In the genomic region with DNA sequence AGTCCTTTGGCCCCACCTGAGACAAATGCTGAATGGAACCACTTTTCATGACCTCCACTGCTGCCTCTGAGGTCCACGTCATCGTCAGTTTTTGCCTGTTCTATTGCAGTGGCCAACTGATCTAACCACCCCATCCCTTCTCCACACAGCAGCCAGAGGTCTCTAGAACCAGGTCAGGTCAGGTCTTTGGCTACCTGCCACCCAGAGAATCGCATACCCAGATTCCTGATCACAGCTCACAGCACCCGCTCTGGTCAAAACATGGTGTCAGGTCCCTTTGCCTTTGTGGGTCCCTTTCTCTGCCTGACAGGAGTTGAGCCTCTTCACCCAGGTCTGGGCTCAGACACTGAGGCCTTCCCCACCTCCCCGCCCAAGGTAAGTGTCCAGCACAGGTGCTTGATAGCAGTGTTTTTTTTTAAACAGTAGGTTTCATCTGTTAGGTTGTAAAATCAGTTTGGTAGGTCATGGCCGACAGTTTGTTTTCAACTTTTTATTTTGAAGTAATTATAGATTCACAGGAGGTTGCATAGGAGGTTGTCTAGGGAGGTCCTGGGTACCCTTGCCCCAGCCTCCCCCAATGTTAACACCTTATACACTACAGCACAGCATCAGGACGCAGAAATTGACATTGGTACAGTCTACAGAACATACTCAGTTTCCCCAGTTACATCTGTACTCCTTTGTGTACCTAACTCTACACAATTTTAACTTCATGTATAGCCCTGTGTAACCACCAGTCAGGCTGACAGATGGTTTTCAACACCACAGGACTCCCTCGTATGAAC, we compare ENCODE assay signal across 16 cellular contexts. TPM values are rescaled to one million over a fixed set of nuclear protein-coding genes. Genes with fewer than 3 reads are reported as not detected.
DNase-seq lines count a peak whose midpoint lies in the region; ATAC-seq, FAIRE-seq and TF ChIP-seq lines count a peak whose summit lies in the region.
"Had no signal": no experiment of that assay in that cellular context is flagged by ENCODE, and none has a peak within 500 bp of the region (broad histone marks: within the 10 kb centered on the region; RNA-seq: fewer than 3 reads in every experiment).

No MANE protein-coding gene starts in this region.

- H3K27me3 ChIP-seq in GM12878 (replicated peaks in 1 of 2; ENCODE audit: control insufficient read depth in 2 of 2, insufficient read depth in 2 of 2, low read length in 1 of 2): no peaks in the 10 kb centered on the region
- H3K27me3 ChIP-seq in gastrocnemius medialis: no peaks in the 10 kb centered on the region
- H3K27me3 ChIP-seq: cardiac muscle cell, esophagus squamous epithelium had no signal

- H2AFZ ChIP-seq in GM12878 (ENCODE audit: control insufficient read depth, low read depth, low read length): no peak overlapping the region

- H3K9me3 Mint-ChIP-seq in activated naive CD4-positive, alpha-beta T cell treated with anti-CD3 and anti-CD28 coated beads, Interleukin-2, amount 10 ng/mL, durations not matched to agents 7 days and 5 days: no peaks in the 10 kb centered on the region
- H3K9me3 Mint-ChIP-seq in Calu3 (ENCODE audit: low read depth, unreplicated experiment): no peaks in the 10 kb centered on the region
- H3K9me3 Mint-ChIP-seq: T-cell had no signal

- RAD21 ChIA-PET in GM12878 (lab: Charles Lee; ENCODE audit: unreplicated experiment): no interaction called here

- ATAC-seq in GM12878 (no peak), gastrocnemius medialis (peak; percentile 68 to 70), HG03354 (IDR thresholded peaks at IDR 0.05; ENCODE audit: poor library complexity, severe bottlenecking, unreplicated experiment) (no peak)
- ATAC-seq: T-cell had no signal

- no peak for TF ChIP-seq CTCF in GM12878 (IDR thresholded peaks at IDR 0.05 in 2 of 3, conservative IDR thresholded peaks at IDR 0.05 in 1 of 3; ENCODE audit: control insufficient read depth in 2 of 3, extremely low read depth in 1 of 3, insufficient read depth in 1 of 3, low read depth in 3 of 3, low read length in 3 of 3)
- TF ChIP-seq CTCF in gastrocnemius medialis (IDR thresholded peaks at IDR 0.05 in 4 of 5, conservative IDR thresholded peaks at IDR 0.05 in 1 of 5): no peak
- no peak for TF ChIP-seq CTCF in Calu3 (IDR thresholded peaks at IDR 0.05; ENCODE audit: unreplicated experiment)

- no peak overlapping the region for H3K27ac ChIP-seq in GM12878 (ENCODE audit: control insufficient read depth, insufficient read depth)
- H3K27ac ChIP-seq in gastrocnemius medialis: peak overlapping the region; percentile 91 to 100 (median 96)
- H3K27ac ChIP-seq: cardiac muscle cell, esophagus squamous epithelium, VCaP had no signal

- SMC1A ChIA-PET in GM12878 (lab: Charles Lee; ENCODE audit: uncharacterized antibody, unreplicated experiment): no interaction called here

- no peak for FAIRE-seq in GM12878 (lab: Jason Lieb, UNC)
- FAIRE-seq: GM12892 had no signal

- BruUV-seq in GM12878 (replicated peaks; lab: Mats Ljungman, UMichigan): no TSS peak
- BruUV-seq in Calu3 (replicated peaks; lab: Mats Ljungman, UMichigan): no TSS peak

- H3K79me2 ChIP-seq in GM12878 (ENCODE audit: control insufficient read depth, insufficient read depth, low read length): peaks cover 8% of the 10 kb centered on the region

- no peaks in the 10 kb centered on the region for H3K27me3 Mint-ChIP-seq in activated naive CD4-positive, alpha-beta T cell treated with anti-CD3 and anti-CD28 coated beads, Interleukin-2, amount 10 ng/mL, durations not matched to agents 7 days and 5 days
- H3K27me3 Mint-ChIP-seq in Calu3 (ENCODE audit: unreplicated experiment): no peaks in the 10 kb centered on the region
- H3K27me3 Mint-ChIP-seq: T-cell had no signal

- TF ChIP-seq EP300 in GM12878 (IDR thresholded peaks at IDR 0.05; ENCODE audit: borderline replicate concordance in 1 of 2, control insufficient read depth in 1 of 2, low read depth in 2 of 2, low read length in 2 of 2): no peak

- no peak overlapping the region for H3K4me3 ChIP-seq in GM12878
- peak overlapping the region in 2 of 4 donors; percentile 3 to 17 for H3K4me3 ChIP-seq in gastrocnemius medialis
- H3K4me3 ChIP-seq: cardiac muscle cell, esophagus squamous epithelium had no signal

- H3K36me3 ChIP-seq in GM12878 (ENCODE audit: control insufficient read depth in 2 of 2, insufficient read depth in 2 of 2, low read length in 1 of 2) (peaks cover 4 to 14% of the 10 kb centered on the region in 2 experiments; a peak in 3 of 4 replicates), gastrocnemius medialis (peaks cover 0 to 27% of the 10 kb centered on the region in 2 donors)

- no peak; the same call in 1 of the 2 replicates for TF ChIP-seq POLR2A in GM12878 (IDR thresholded peaks at IDR 0.05; ENCODE audit: low read depth, low read length)
- peak in 1 of 2 donors; percentile 54 for TF ChIP-seq POLR2A in gastrocnemius medialis (IDR thresholded peaks at IDR 0.05)

- H3K9me3 ChIP-seq in GM12878 (replicated peaks; ENCODE audit: control insufficient read depth, insufficient read depth, low read length): no peaks in the 10 kb centered on the region
- no peaks in the 10 kb centered on the region for H3K9me3 ChIP-seq in gastrocnemius medialis
- H3K9me3 ChIP-seq: esophagus squamous epithelium had no signal

- intact Hi-C loops in GM12878 (cut with micrococcal nuclease; ENCODE audit: unreplicated experiment) (no loop called here), gastrocnemius medialis (cut with DNase I; ENCODE audit: low total_unique reads) (no loop called here), Calu3 (cut with micrococcal nuclease; ENCODE audit: unreplicated experiment) (no loop called here)

- no peak for TF ChIP-seq RAD21 in GM12878 (IDR thresholded peaks at IDR 0.05; ENCODE audit: insufficient read depth, low read depth, low read length)

- POLR2A ChIA-PET in GM12878 (lab: Charles Lee): no interaction called here

- H3K4me3 Mint-ChIP-seq in activated naive CD4-positive, alpha-beta T cell treated with anti-CD3 and anti-CD28 coated beads, Interleukin-2, amount 10 ng/mL, durations not matched to agents 7 days and 5 days: no peak overlapping the region
- H3K4me3 Mint-ChIP-seq in Calu3 (ENCODE audit: low read depth, unreplicated experiment): no peak overlapping the region
- H3K4me3 Mint-ChIP-seq: T-cell had no signal

- H3K36me3 Mint-ChIP-seq in activated naive CD4-positive, alpha-beta T cell treated with anti-CD3 and anti-CD28 coated beads, Interleukin-2, amount 10 ng/mL, durations not matched to agents 7 days and 5 days: peaks cover 41% of the 10 kb centered on the region
- peaks cover 10% of the 10 kb centered on the region for H3K36me3 Mint-ChIP-seq in Calu3 (ENCODE audit: insufficient read depth, unreplicated experiment)

- no peak overlapping the region for H3K9ac ChIP-seq in GM12878 (ENCODE audit: control insufficient read depth, insufficient read depth, low read length)

- DNase-seq in activated naive CD4-positive, alpha-beta T cell treated with anti-CD3 and anti-CD28 coated beads, Interleukin-2, amount 10 ng/mL, durations not matched to agents 7 days and 5 days: no peak
- no peak for DNase-seq in activated naive CD4-positive, alpha-beta T cell (lab: John Stamatoyannopoulos, UW)
- DNase-seq in GM12878 (ENCODE audit: low read depth, low spot score) (no peak), gastrocnemius medialis (peak; percentile 79 to 89), Calu3 (no peak)
- DNase-seq: esophagus squamous epithelium, IMR-90, NCI-H2029, NCI-H510A, retina, T-cell had no signal

- H3K4me1 Mint-ChIP-seq in activated naive CD4-positive, alpha-beta T cell treated with anti-CD3 and anti-CD28 coated beads, Interleukin-2, amount 10 ng/mL, durations not matched to agents 7 days and 5 days: peaks cover 21% of the 10 kb centered on the region
- H3K4me1 Mint-ChIP-seq in Calu3 (ENCODE audit: low read depth, unreplicated experiment): no peaks in the 10 kb centered on the region

- in situ Hi-C loops in GM12878 (cut with MboI): loop anchor here (25.0 kb wide), 1 partner anchor 1803 kb away; the partner anchor contains the start of genes ATP6V1E1 and BCL2L13
- in situ Hi-C loops in gastrocnemius medialis (cut with MboI; ENCODE audit: low sequenced_read_pairs in 4 of 4): loop anchor here in 2 of 4 donors (10.0 kb wide), 2 partner anchors 146 to 156 kb away; partner anchors contain the start of gene CLTCL1 (in 1 of the 2)

- 95% methylated on average over 8 of the region's 8 CpGs for WGBS in GM12878 (ENCODE audit: insufficient coverage, insufficient replicate concordance, low lambda C conversion rate, missing lambda C conversion rate)

- H4K20me1 ChIP-seq in GM12878 (ENCODE audit: control insufficient read depth, insufficient read depth): no peaks in the 10 kb centered on the region

- H3K4me2 ChIP-seq in GM12878 (ENCODE audit: control insufficient read depth, insufficient read depth): no peak overlapping the region

- H3K4me1 ChIP-seq in GM12878 (ENCODE audit: control insufficient read depth, insufficient read depth, low read length) (no peaks in the 10 kb centered on the region), gastrocnemius medialis (peaks cover 66 to 79% of the 10 kb centered on the region in 2 donors)

- CTCF ChIA-PET in activated naive CD4-positive, alpha-beta T cell treated with anti-CD3 and anti-CD28 coated beads, Interleukin-2, amount 10 ng/mL, durations not matched to agents 7 days and 5 days (lab: Charles Lee): no interaction called here
- CTCF ChIA-PET in GM12878 (lab: Yijun Ruan, JAX): no interaction called here
- CTCF ChIA-PET in Calu3 (lab: Charles Lee): no interaction called here

- peak overlapping the region; percentile 68 for H3K27ac Mint-ChIP-seq in activated naive CD4-positive, alpha-beta T cell treated with anti-CD3 and anti-CD28 coated beads, Interleukin-2, amount 10 ng/mL, durations not matched to agents 7 days and 5 days
- H3K27ac Mint-ChIP-seq in Calu3 (ENCODE audit: unreplicated experiment): no peak overlapping the region

RNA-seq across cellular contexts. Expression of gene C22orf39, which starts 6.9 kb away (rescaled TPM):
- 26.8 and 32.5 TPM in 2 replicates for total RNA-seq in GM12878 (2013; cell fraction: nucleolus; rRNA removed)
- total RNA-seq in GM12878 (2014; rRNA removed) (30.1 and 31.6 TPM in 2 replicates), GM12878 (2014; rRNA removed; fragmentation: Illumina TruSeq; extraction: Trizol) (17.3 TPM in 2 replicates), GM12878 (2021) (21.4 and 21.6 TPM in 2 replicates), gastrocnemius medialis (100 to 1,000 TPM; 157 to 182 (median 178) TPM), Calu3 (2022) (15.7 and 17.7 TPM in 2 replicates)
- 13.3 TPM for polyA plus RNA-seq in GM12878 (2011; ENCODE audit: low read depth)
- polyA plus RNA-seq in GM12878 (2011; rRNA removed) (39.9 and 40.8 TPM in 2 replicates), GM12878 (2014; fragmentation: Illumina TruSeq; extraction: Trizol) (20.8 and 21.0 TPM in 2 replicates), GM12878 (2014; fragmentation: Nextera tagmentation; extraction: Ambion mirVana) (10 to 100 TPM in 1 of 2 experiments, 1 to 10 TPM in 1; 6.7 to 10.9 TPM), GM12878 (2014; rRNA removed) (38.8 and 39.9 TPM in 2 replicates), GM12878 (2016; fragmentation: Nextera tagmentation; extraction: Ambion mirVana) (10 to 100 TPM; 38.2 to 47.0 TPM)
- polyA plus RNA-seq in GM12878 (2011; cell fraction: cytosol; rRNA removed): 42.9 and 49.6 TPM in 2 replicates
- 18.1 and 18.8 TPM in 2 replicates for polyA plus RNA-seq in GM12878 (2011; cell fraction: nucleus; rRNA removed)
- polyA plus RNA-seq in GM12878 (2012): 20.7 and 21.0 TPM in 2 replicates
- 41.0 and 51.5 TPM in 2 replicates for polyA minus RNA-seq in GM12878 (2011; rRNA and poly(A)+ RNA removed)
- 10.1 and 10.2 TPM in 2 replicates for polyA minus RNA-seq in GM12878 (2011; cell fraction: cytosol; rRNA and poly(A)+ RNA removed)
- polyA minus RNA-seq in GM12878 (2011; cell fraction: nucleus; rRNA and poly(A)+ RNA removed): 8.7 and 13.7 TPM in 2 replicates

RNA-seq across cellular contexts. Expression of gene MRPL40, which starts 8.3 kb away (rescaled TPM):
- total RNA-seq in GM12878 (2013; cell fraction: nucleolus; rRNA removed): 5.7 and 6.6 TPM in 2 replicates
- total RNA-seq in GM12878 (2014; rRNA removed): 48.0 and 51.9 TPM in 2 replicates
- 55.9 and 58.1 TPM in 2 replicates for total RNA-seq in GM12878 (2014; rRNA removed; fragmentation: Illumina TruSeq; extraction: Trizol)
- 41.2 and 42.4 TPM in 2 replicates for total RNA-seq in GM12878 (2021)
- 32.8 TPM for polyA plus RNA-seq in GM12878 (2011; ENCODE audit: low read depth)
- 62.3 and 72.3 TPM in 2 replicates for polyA plus RNA-seq in GM12878 (2011; rRNA removed)
- 33.8 and 45.2 TPM in 2 replicates for polyA plus RNA-seq in GM12878 (2011; cell fraction: cytosol; rRNA removed)
- polyA plus RNA-seq in GM12878 (2011; cell fraction: nucleus; rRNA removed): 21.5 and 26.3 TPM in 2 replicates
- 36.6 and 36.9 TPM in 2 replicates for polyA plus RNA-seq in GM12878 (2012)
- 66.0 and 78.0 TPM in 2 replicates for polyA plus RNA-seq in GM12878 (2014; fragmentation: Illumina TruSeq; extraction: Trizol)
- polyA plus RNA-seq in GM12878 (2014; fragmentation: Nextera tagmentation; extraction: Ambion mirVana): 100 to 1,000 TPM; 180 to 207 TPM
- 53.8 and 64.4 TPM in 2 replicates for polyA plus RNA-seq in GM12878 (2014; rRNA removed)
- polyA plus RNA-seq in GM12878 (2016; fragmentation: Nextera tagmentation; extraction: Ambion mirVana): 100 to 1,000 TPM; 124 to 131 TPM
- 18.1 and 18.3 TPM in 2 replicates for polyA minus RNA-seq in GM12878 (2011; rRNA and poly(A)+ RNA removed)
- 8.8 and 10.3 TPM in 2 replicates for polyA minus RNA-seq in GM12878 (2011; cell fraction: cytosol; rRNA and poly(A)+ RNA removed)
- polyA minus RNA-seq in GM12878 (2011; cell fraction: nucleus; rRNA and poly(A)+ RNA removed): 5.6 and 8.9 TPM in 2 replicates
- total RNA-seq in gastrocnemius medialis: 10 to 100 TPM; 53.8 to 75.1 (median 61.5) TPM
- 38.0 and 38.6 TPM in 2 replicates for total RNA-seq in Calu3 (2022)

RNA-seq across cellular contexts. Expression of gene HIRA, which starts 9.1 kb away (rescaled TPM):
- total RNA-seq in GM12878 (2013; cell fraction: nucleolus; rRNA removed): 16.7 and 16.8 TPM in 2 replicates
- total RNA-seq in GM12878 (2014; rRNA removed): 14.7 and 15.6 TPM in 2 replicates
- total RNA-seq in GM12878 (2014; rRNA removed; fragmentation: Illumina TruSeq; extraction: Trizol): 12.6 and 13.5 TPM in 2 replicates
- 32.2 and 32.7 TPM in 2 replicates for total RNA-seq in GM12878 (2021)
- 6.7 TPM for polyA plus RNA-seq in GM12878 (2011; ENCODE audit: low read depth)
- polyA plus RNA-seq in GM12878 (2011; rRNA removed): 10.8 and 19.9 TPM in 2 replicates
- polyA plus RNA-seq in GM12878 (2011; cell fraction: cytosol; rRNA removed): 21.5 and 26.0 TPM in 2 replicates
- 28.7 and 32.1 TPM in 2 replicates for polyA plus RNA-seq in GM12878 (2011; cell fraction: nucleus; rRNA removed)
- polyA plus RNA-seq in GM12878 (2012): 11.0 and 13.2 TPM in 2 replicates
- polyA plus RNA-seq in GM12878 (2014; fragmentation: Illumina TruSeq; extraction: Trizol): 11.5 and 20.2 TPM in 2 replicates
- polyA plus RNA-seq in GM12878 (2014; fragmentation: Nextera tagmentation; extraction: Ambion mirVana): under 1 TPM; 0.34 to 0.60 TPM
- polyA plus RNA-seq in GM12878 (2014; rRNA removed): 23.5 and 26.6 TPM in 2 replicates
- polyA plus RNA-seq in GM12878 (2016; fragmentation: Nextera tagmentation; extraction: Ambion mirVana): 1 to 10 TPM; 2.1 to 2.8 TPM
- polyA minus RNA-seq in GM12878 (2011; rRNA and poly(A)+ RNA removed): 27.6 and 31.8 TPM in 2 replicates
- polyA minus RNA-seq in GM12878 (2011; cell fraction: cytosol; rRNA and poly(A)+ RNA removed): 9.1 and 12.8 TPM in 2 replicates
- polyA minus RNA-seq in GM12878 (2011; cell fraction: nucleus; rRNA and poly(A)+ RNA removed): 5.7 and 14.7 TPM in 2 replicates
- 10 to 100 TPM; 14.2 to 46.8 (median 24.6) TPM for total RNA-seq in gastrocnemius medialis
- total RNA-seq in Calu3 (2022): 32.0 and 36.4 TPM in 2 replicates

RNA-seq across cellular contexts. Expression of gene UFD1, which starts 38.4 kb away (rescaled TPM):
- total RNA-seq in GM12878 (2013; cell fraction: nucleolus; rRNA removed): 37.0 and 38.0 TPM in 2 replicates
- total RNA-seq in GM12878 (2014; rRNA removed) (73.3 and 74.6 TPM in 2 replicates), GM12878 (2014; rRNA removed; fragmentation: Illumina TruSeq; extraction: Trizol) (73.7 and 79.0 TPM in 2 replicates), GM12878 (2021) (67.2 and 67.5 TPM in 2 replicates), gastrocnemius medialis (100 to 1,000 TPM; 106 to 199 (median 165) TPM), Calu3 (2022) (87.8 and 95.7 TPM in 2 replicates)
- 43.2 TPM for polyA plus RNA-seq in GM12878 (2011; ENCODE audit: low read depth)
- polyA plus RNA-seq in GM12878 (2011; rRNA removed) (75.4 and 98.7 TPM in 2 replicates), GM12878 (2014; fragmentation: Illumina TruSeq; extraction: Trizol) (140 and 145 TPM in 2 replicates), GM12878 (2014; fragmentation: Nextera tagmentation; extraction: Ambion mirVana) (100 to 1,000 TPM; 128 to 143 TPM), GM12878 (2014; rRNA removed) (97.3 and 106 TPM in 2 replicates), GM12878 (2016; fragmentation: Nextera tagmentation; extraction: Ambion mirVana) (100 to 1,000 TPM; 140 to 143 TPM)
- polyA plus RNA-seq in GM12878 (2011; cell fraction: cytosol; rRNA removed): 140 and 141 TPM in 2 replicates
- polyA plus RNA-seq in GM12878 (2011; cell fraction: nucleus; rRNA removed): 90.6 and 105 TPM in 2 replicates
- polyA plus RNA-seq in GM12878 (2012): 63.7 and 80.1 TPM in 2 replicates
- polyA minus RNA-seq in GM12878 (2011; rRNA and poly(A)+ RNA removed): 101 and 104 TPM in 2 replicates
- 28.6 and 31.5 TPM in 2 replicates for polyA minus RNA-seq in GM12878 (2011; cell fraction: cytosol; rRNA and poly(A)+ RNA removed)
- 22.7 and 42.6 TPM in 2 replicates for polyA minus RNA-seq in GM12878 (2011; cell fraction: nucleus; rRNA and poly(A)+ RNA removed)

RNA-seq across cellular contexts. Expression of gene CDC45, which starts 39.1 kb away (rescaled TPM):
- 42.6 and 46.5 TPM in 2 replicates for total RNA-seq in GM12878 (2013; cell fraction: nucleolus; rRNA removed)
- total RNA-seq in GM12878 (2014; rRNA removed) (46.9 and 53.0 TPM in 2 replicates), GM12878 (2014; rRNA removed; fragmentation: Illumina TruSeq; extraction: Trizol) (40.0 and 40.8 TPM in 2 replicates), GM12878 (2021) (45.4 and 49.3 TPM in 2 replicates), gastrocnemius medialis (under 1 TPM in 1 of 4 donors, not detected in 3; 0.27 TPM), Calu3 (2022) (45.0 and 52.8 TPM in 2 replicates)
- 21.3 TPM for polyA plus RNA-seq in GM12878 (2011; ENCODE audit: low read depth)
- polyA plus RNA-seq in GM12878 (2011; rRNA removed) (88.5 and 124 TPM in 2 replicates), GM12878 (2014; fragmentation: Illumina TruSeq; extraction: Trizol) (63.1 and 69.7 TPM in 2 replicates), GM12878 (2014; fragmentation: Nextera tagmentation; extraction: Ambion mirVana) (10 to 100 TPM; 42.8 to 51.2 TPM), GM12878 (2014; rRNA removed) (55.5 and 59.3 TPM in 2 replicates), GM12878 (2016; fragmentation: Nextera tagmentation; extraction: Ambion mirVana) (10 to 100 TPM; 79.1 to 83.4 TPM)
- polyA plus RNA-seq in GM12878 (2011; cell fraction: cytosol; rRNA removed): 49.6 and 68.6 TPM in 2 replicates
- 112 and 139 TPM in 2 replicates for polyA plus RNA-seq in GM12878 (2011; cell fraction: nucleus; rRNA removed)
- polyA plus RNA-seq in GM12878 (2012): 28.1 and 36.6 TPM in 2 replicates
- 51.1 and 52.3 TPM in 2 replicates for polyA minus RNA-seq in GM12878 (2011; rRNA and poly(A)+ RNA removed)
- polyA minus RNA-seq in GM12878 (2011; cell fraction: cytosol; rRNA and poly(A)+ RNA removed): 15.9 and 17.4 TPM in 2 replicates
- polyA minus RNA-seq in GM12878 (2011; cell fraction: nucleus; rRNA and poly(A)+ RNA removed): 29.9 and 65.0 TPM in 2 replicates
- total RNA-seq: mesenteric fat pad had no signal

Comparison
In these comparisons a context has a peak if more than half of its experiments do, and no peak if none do; other contexts are left out.
1. DNase-seq: peak in gastrocnemius medialis (2 of 2); none in activated naive CD4-positive, alpha-beta T cell treated with anti-CD3 and anti-CD28 coated beads, Interleukin-2, amount 10 ng/mL, durations not matched to agents 7 days and 5 days (single experiment), activated naive CD4-positive, alpha-beta T cell (0 of 4), GM12878 (single experiment) and Calu3 (single experiment).
2. ATAC-seq: peak in gastrocnemius medialis (2 of 2); none in GM12878 (single experiment) and HG03354 (single experiment).